In the genomic region with DNA sequence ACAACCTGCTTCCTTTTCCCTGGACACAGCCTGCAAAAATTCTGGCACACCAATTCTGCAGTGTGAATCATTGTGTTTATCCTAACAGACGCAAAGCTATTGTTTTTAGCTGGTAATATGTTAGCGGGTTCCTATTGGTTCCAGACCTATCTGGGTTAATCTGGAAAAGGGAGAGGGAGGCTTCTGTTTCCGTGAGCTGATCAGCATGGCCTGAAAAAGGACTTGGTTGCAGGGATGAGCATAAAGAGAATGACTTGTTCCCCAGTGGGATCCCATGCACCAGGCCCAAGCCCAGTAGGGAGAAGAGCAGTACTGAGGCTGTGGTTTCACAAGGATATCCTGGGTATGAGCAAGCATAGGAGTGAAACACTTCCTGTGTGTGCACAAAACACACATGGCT, we compare ENCODE assay signal across 23 cellular contexts.
DNase-seq lines count a peak whose midpoint lies in the region; ATAC-seq and TF ChIP-seq lines count a peak whose summit lies in the region.
"Had no signal": no experiment of that assay in that cellular context is flagged by ENCODE, and none has a peak within 500 bp of the region (broad histone marks: within the 10 kb centered on the region; RNA-seq: fewer than 3 reads in every experiment).

No MANE protein-coding gene starts in this region.

- H3K36me3 ChIP-seq in brain microvascular endothelial cell (replicated peaks) = no peaks in the 10 kb centered on the region
- H3K36me3 ChIP-seq in osteoblast (ENCODE audit: insufficient read depth, low read length) = no peaks in the 10 kb centered on the region
- H3K36me3 ChIP-seq in right lobe of liver = no peaks in the 10 kb centered on the region
- H3K36me3 ChIP-seq: BE2C, lower lobe of right lung, prostate gland, upper lobe of left lung had no signal

- POLR2A ChIA-PET in naive thymus-derived CD8-positive, alpha-beta T cell (lab: Charles Lee) = no interaction called here

- H3K27me3 ChIP-seq in brain microvascular endothelial cell (replicated peaks) (no peaks in the 10 kb centered on the region), osteoblast (ENCODE audit: insufficient read depth, low read length) (no peaks in the 10 kb centered on the region), right lobe of liver (no peaks in the 10 kb centered on the region)
- H3K27me3 ChIP-seq: BE2C, upper lobe of left lung had no signal

- H3K9me3 Mint-ChIP-seq in naive thymus-derived CD8-positive, alpha-beta T cell = peaks cover 0 to 7% (median 0%) of the 10 kb centered on the region in 9 donors
- H3K9me3 Mint-ChIP-seq: activated naive CD8-positive, alpha-beta T cell treated with anti-CD3 and anti-CD28 coated beads, Interleukin-2, amount 10 ng/mL, durations not matched to agents 7 days and 5 days had no signal

- no peak overlapping the region for H3K27ac Mint-ChIP-seq in naive thymus-derived CD8-positive, alpha-beta T cell
- H3K27ac Mint-ChIP-seq: activated CD4-positive, alpha-beta memory T cell treated with anti-CD3 and anti-CD28 coated beads for 36 hours; activated naive CD8-positive, alpha-beta T cell treated with anti-CD3 and anti-CD28 coated beads, Interleukin-2, amount 10 ng/mL, durations not matched to agents 7 days and 5 days; effector memory CD8-positive, alpha-beta T cell had no signal

- no peak overlapping the region for H3K4me3 ChIP-seq in brain microvascular endothelial cell (ENCODE audit: low read depth, low read length)
- H3K4me3 ChIP-seq in osteoblast (ENCODE audit: insufficient read depth, low read length) = no peak overlapping the region
- no peak overlapping the region for H3K4me3 ChIP-seq in right lobe of liver
- H3K4me3 ChIP-seq: lower lobe of right lung, prostate gland, upper lobe of left lung had no signal

- TF ChIP-seq CTCF in brain microvascular endothelial cell (IDR thresholded peaks at IDR 0.05; ENCODE audit: low read depth, low read length, missing control alignments) (no peak), osteoblast (IDR thresholded peaks at IDR 0.05; ENCODE audit: extremely low read depth, low read depth, low read length) (no peak), right lobe of liver (IDR thresholded peaks at IDR 0.05) (no peak)

- H3K4me1 Mint-ChIP-seq in naive thymus-derived CD8-positive, alpha-beta T cell = no peaks in the 10 kb centered on the region
- H3K4me1 Mint-ChIP-seq: activated naive CD8-positive, alpha-beta T cell treated with anti-CD3 and anti-CD28 coated beads, Interleukin-2, amount 10 ng/mL, durations not matched to agents 7 days and 5 days had no signal

- peak; percentile 67 for DNase-seq in EH (ENCODE audit: low read depth)
- DNase-seq in Kasumi-1 (lab: John Stamatoyannopoulos, UW) = peak; percentile 68 to 69
- DNase-seq in brain microvascular endothelial cell = peak; percentile 24
- peak; percentile 52 for DNase-seq in osteoblast (ENCODE audit: insufficient read length, low spot score, missing footprints)
- no peak for DNase-seq in activated CD4-positive, alpha-beta T cell treated with anti-CD3 and anti-CD28 coated beads, Interleukin-2, amount 50 U/mL, for 48 hours
- DNase-seq in dedifferentiated amniotic fluid mesenchymal stem cell (ENCODE audit: extremely low spot score) = no peak
- no peak for DNase-seq in naive thymus-derived CD8-positive, alpha-beta T cell
- no peak for DNase-seq in right lobe of liver
- DNase-seq: activated CD4-positive, alpha-beta memory T cell treated with anti-CD3 and anti-CD28 coated beads for 36 hours; activated CD4-positive, CD25-positive, alpha-beta regulatory T cell; activated naive CD8-positive, alpha-beta T cell treated with anti-CD3 and anti-CD28 coated beads, Interleukin-2, amount 10 ng/mL, durations not matched to agents 7 days and 5 days; BE2C; DND-41; effector memory CD8-positive, alpha-beta T cell; kidney; lower lobe of right lung; NCI-H1436 treated with DMSO at 0.1 percent for 48 hours; NCI-H2107; NCI-H446 treated with DMSO at 0.1 percent for 48 hours; T-helper 9 cell; upper lobe of left lung had no signal

- ATAC-seq in naive thymus-derived CD8-positive, alpha-beta T cell = no peak
- ATAC-seq in right lobe of liver = no peak
- ATAC-seq: effector memory CD8-positive, alpha-beta T cell; esophagus mucosa; lower lobe of right lung had no signal

- H2AFZ ChIP-seq in osteoblast (ENCODE audit: low read length) = no peak overlapping the region

- no peak overlapping the region for H3K27ac ChIP-seq in brain microvascular endothelial cell
- H3K27ac ChIP-seq in osteoblast (ENCODE audit: low read depth, low read length) = peak overlapping the region; percentile 29
- H3K27ac ChIP-seq in right lobe of liver = no peak overlapping the region
- H3K27ac ChIP-seq: lower lobe of right lung, prostate gland had no signal

- no peaks in the 10 kb centered on the region for H3K27me3 Mint-ChIP-seq in naive thymus-derived CD8-positive, alpha-beta T cell
- H3K27me3 Mint-ChIP-seq: activated CD4-positive, alpha-beta memory T cell treated with anti-CD3 and anti-CD28 coated beads for 36 hours; activated naive CD8-positive, alpha-beta T cell treated with anti-CD3 and anti-CD28 coated beads, Interleukin-2, amount 10 ng/mL, durations not matched to agents 7 days and 5 days; effector memory CD8-positive, alpha-beta T cell had no signal

- no peaks in the 10 kb centered on the region for H3K36me3 Mint-ChIP-seq in naive thymus-derived CD8-positive, alpha-beta T cell
- H3K36me3 Mint-ChIP-seq: activated CD4-positive, alpha-beta memory T cell treated with anti-CD3 and anti-CD28 coated beads for 36 hours; activated naive CD8-positive, alpha-beta T cell treated with anti-CD3 and anti-CD28 coated beads, Interleukin-2, amount 10 ng/mL, durations not matched to agents 7 days and 5 days had no signal

- intact Hi-C loops in right lobe of liver (cut with DNase I) = no loop called here

- no peaks in the 10 kb centered on the region for H3K9me3 ChIP-seq in osteoblast (ENCODE audit: low read depth, low read length)
- no peaks in the 10 kb centered on the region for H3K9me3 ChIP-seq in right lobe of liver
- H3K9me3 ChIP-seq: BE2C, lower lobe of right lung, prostate gland, upper lobe of left lung had no signal

- no peak for TF ChIP-seq POLR2A in right lobe of liver (IDR thresholded peaks at IDR 0.05)

- peak overlapping the region; percentile 34 for H3K4me2 ChIP-seq in osteoblast (ENCODE audit: insufficient read depth, low read length)

- in situ Hi-C loops in brain microvascular endothelial cell (cut with HindIII; ENCODE audit: low pct_ligation_motif_present, low sequenced_read_pairs) = no loop called here

- no peak overlapping the region for H3K4me3 Mint-ChIP-seq in naive thymus-derived CD8-positive, alpha-beta T cell
- H3K4me3 Mint-ChIP-seq: activated CD4-positive, alpha-beta memory T cell treated with anti-CD3 and anti-CD28 coated beads for 36 hours; activated naive CD8-positive, alpha-beta T cell treated with anti-CD3 and anti-CD28 coated beads, Interleukin-2, amount 10 ng/mL, durations not matched to agents 7 days and 5 days; effector memory CD8-positive, alpha-beta T cell had no signal

- peaks cover 11% of the 10 kb centered on the region for H3K79me2 ChIP-seq in osteoblast (ENCODE audit: insufficient read depth, low read length)

- H3K4me1 ChIP-seq in osteoblast (ENCODE audit: insufficient read depth, low read length) (peaks cover 19% of the 10 kb centered on the region), right lobe of liver (no peaks in the 10 kb centered on the region)
- H3K4me1 ChIP-seq: BE2C, lower lobe of right lung, prostate gland had no signal

- H4K20me1 ChIP-seq in osteoblast (ENCODE audit: insufficient read depth, low read length) = peaks cover 6% of the 10 kb centered on the region

- WGBS in right lobe of liver (ENCODE audit: insufficient coverage, low coverage, low lambda C conversion rate, missing lambda C conversion rate) = 52% methylated on average over 2 of the region's 3 CpGs

Comparison
In these comparisons a context has a peak if more than half of its experiments do, and no peak if none do; other contexts are left out.
1. DNase-seq: peak in EH (single experiment), Kasumi-1 (2 of 2), brain microvascular endothelial cell (single experiment) and osteoblast (single experiment); none in activated CD4-positive, alpha-beta T cell treated with anti-CD3 and anti-CD28 coated beads, Interleukin-2, amount 50 U/mL, for 48 hours (0 of 2), dedifferentiated amniotic fluid mesenchymal stem cell (single experiment), naive thymus-derived CD8-positive, alpha-beta T cell (0 of 10) and right lobe of liver (0 of 3).